16 cellular contexts compared by ENCODE assay signal in genomic region chr12:54591001-54591591, GRCh38. TPM values are rescaled to one million over a fixed set of nuclear protein-coding genes. Genes with fewer than 3 reads are reported as not detected.
DNase-seq lines count a peak whose midpoint lies in the region; ATAC-seq and TF ChIP-seq lines count a peak whose summit lies in the region.
"Had no signal": no experiment of that assay in that cellular context is flagged by ENCODE, and none has a peak within 500 bp of the region (broad histone marks: within the 10 kb centered on the region; RNA-seq: fewer than 3 reads in every experiment).

No MANE protein-coding gene starts in this region.

- peak overlapping the region; percentile 78 for H3K4me3 Mint-ChIP-seq in type B pancreatic cell
- H3K4me3 Mint-ChIP-seq: activated T-cell treated with anti-CD3 and anti-CD28 coated beads, Interleukin-2, amount 50 U/mL, for 4 hours; T-helper 1 cell treated with Interleukin-12 subunit alpha and Interleukin-12 subunit beta and Interleukin-4 antibody, amounts not matched to agents 30 μg/mL and 1 μg/mL, for 36 hours had no signal

- H3K27ac Mint-ChIP-seq in type B pancreatic cell = no peak overlapping the region
- H3K27ac Mint-ChIP-seq: T-helper 1 cell treated with Interleukin-12 subunit alpha and Interleukin-12 subunit beta and Interleukin-4 antibody, amounts not matched to agents 30 μg/mL and 1 μg/mL, for 36 hours had no signal

- intact Hi-C loops in Right ventricle myocardium inferior (cut with DNase I) (no loop called here), cardiac septum (cut with DNase I) (no loop called here)

- peaks cover 33% of the 10 kb centered on the region for H3K4me1 Mint-ChIP-seq in type B pancreatic cell (ENCODE audit: unreplicated experiment)

- H3K27me3 Mint-ChIP-seq in type B pancreatic cell = peaks cover 52% of the 10 kb centered on the region

- H3K4me3 ChIP-seq in fibroblast of the aortic adventitia (ENCODE audit: low read depth, low read length) = no peak overlapping the region
- H3K4me3 ChIP-seq: adrenal gland, testis had no signal

- no peak for TF ChIP-seq CTCF in fibroblast of the aortic adventitia (IDR thresholded peaks at IDR 0.05; ENCODE audit: insufficient read depth, low read length)
- no peak for TF ChIP-seq CTCF in type B pancreatic cell (conservative IDR thresholded peaks at IDR 0.05)

- peak; percentile 70 for ATAC-seq in Right ventricle myocardium inferior
- no peak for ATAC-seq in GM19023 (IDR thresholded peaks at IDR 0.05; ENCODE audit: unreplicated experiment)
- ATAC-seq: activated T-cell treated with anti-CD3 and anti-CD28 coated beads, Interleukin-2, amount 50 U/mL, for 4 hours; naive thymus-derived CD4-positive, alpha-beta T cell had no signal

- no peak for DNase-seq in Right ventricle myocardium inferior (ENCODE audit: missing footprints)
- no peak for DNase-seq in cardiac septum (ENCODE audit: low spot score)
- peak; percentile 18 for DNase-seq in fibroblast of the aortic adventitia (ENCODE audit: low read depth)
- DNase-seq in myocyte (ENCODE audit: low read depth) = peak; percentile 85
- DNase-seq in type B pancreatic cell (ENCODE audit: extremely low spot score, unreplicated experiment) = no peak
- no peak for DNase-seq in NCI-H1694 (lab: John Stamatoyannopoulos, UW)
- no peak for DNase-seq in cerebellar nuclear complex (lab: John Stamatoyannopoulos, UW)
- DNase-seq: activated CD4-positive, alpha-beta T cell treated with anti-CD3 and anti-CD28 coated beads for 1 hour; activated T-cell treated with anti-CD3 and anti-CD28 coated beads, Interleukin-2, amount 50 U/mL, for 4 hours; adrenal gland; Caco-2; dermis blood vessel endothelial cell; naive thymus-derived CD4-positive, alpha-beta T cell; testis had no signal

- H3K9me3 Mint-ChIP-seq in type B pancreatic cell = no peaks in the 10 kb centered on the region
- H3K9me3 Mint-ChIP-seq: activated T-cell treated with anti-CD3 and anti-CD28 coated beads, Interleukin-2, amount 50 U/mL, for 4 hours; T-helper 1 cell treated with Interleukin-12 subunit alpha and Interleukin-12 subunit beta and Interleukin-4 antibody, amounts not matched to agents 30 μg/mL and 1 μg/mL, for 36 hours had no signal

- H3K36me3 Mint-ChIP-seq in type B pancreatic cell = no peaks in the 10 kb centered on the region
- H3K36me3 Mint-ChIP-seq: naive thymus-derived CD4-positive, alpha-beta T cell had no signal

RNA-seq across cellular contexts. Expression of gene PPP1R1A, which starts 2.6 kb away (rescaled TPM):
- total RNA-seq in Right ventricle myocardium inferior (239 TPM), cardiac septum (37.9 TPM), fibroblast of the aortic adventitia (ENCODE audit: low replicate concordance) (not detected in 2 replicates), myocyte (0.21 and 0.83 TPM in 2 replicates), type B pancreatic cell (ENCODE audit: low replicate concordance) (24.9 and 43.3 TPM in 2 replicates)
- polyA plus RNA-seq in myocyte (2012) = 0.20 TPM
- total RNA-seq: activated T-cell treated with anti-CD3 and anti-CD28 coated beads, Interleukin-2, amount 50 U/mL, for 4 hours; naive thymus-derived CD4-positive, alpha-beta T cell had no signal
- polyA plus RNA-seq: naive thymus-derived CD4-positive, alpha-beta T cell had no signal

RNA-seq across cellular contexts. Expression of gene PDE1B, which starts 41.7 kb away (rescaled TPM):
- 2.7 TPM for total RNA-seq in Right ventricle myocardium inferior
- total RNA-seq in cardiac septum = 2.4 TPM
- 2.0 TPM in 1 of 2 replicates, not detected in the other for total RNA-seq in fibroblast of the aortic adventitia (ENCODE audit: low replicate concordance)
- 0.03 TPM in 1 of 2 replicates, not detected in the other for total RNA-seq in myocyte
- polyA plus RNA-seq in myocyte (2012) = not detected
- total RNA-seq in type B pancreatic cell (ENCODE audit: low replicate concordance) = 0.10 and 3.6 TPM in 2 replicates
- total RNA-seq: Caco-2, dermis blood vessel endothelial cell had no signal

RNA-seq across cellular contexts. Expression of gene LACRT, which starts 43.6 kb away (rescaled TPM):
- total RNA-seq in Right ventricle myocardium inferior (not detected), cardiac septum (not detected), fibroblast of the aortic adventitia (ENCODE audit: low replicate concordance) (not detected in 2 replicates), myocyte (not detected in 2 replicates), type B pancreatic cell (ENCODE audit: low replicate concordance) (not detected in 2 replicates)
- polyA plus RNA-seq in myocyte (2012) = not detected
- total RNA-seq: activated T-cell treated with anti-CD3 and anti-CD28 coated beads, Interleukin-2, amount 50 U/mL, for 4 hours; adrenal gland; Caco-2; dermis blood vessel endothelial cell; naive thymus-derived CD4-positive, alpha-beta T cell; testis had no signal
- polyA plus RNA-seq: adrenal gland; naive thymus-derived CD4-positive, alpha-beta T cell had no signal

RNA-seq across cellular contexts. Expression of gene DCD, which starts 57.1 kb away (rescaled TPM):
- not detected for total RNA-seq in Right ventricle myocardium inferior
- not detected for total RNA-seq in cardiac septum
- not detected in 2 replicates for total RNA-seq in fibroblast of the aortic adventitia (ENCODE audit: low replicate concordance)
- not detected in 2 replicates for total RNA-seq in myocyte
- polyA plus RNA-seq in myocyte (2012) = not detected
- not detected in 2 replicates for total RNA-seq in type B pancreatic cell (ENCODE audit: low replicate concordance)
- total RNA-seq: activated T-cell treated with anti-CD3 and anti-CD28 coated beads, Interleukin-2, amount 50 U/mL, for 4 hours; adrenal gland; Caco-2; dermis blood vessel endothelial cell; naive thymus-derived CD4-positive, alpha-beta T cell; testis had no signal
- polyA plus RNA-seq: adrenal gland; naive thymus-derived CD4-positive, alpha-beta T cell had no signal

Comparison
In these comparisons a context has a peak if more than half of its experiments do, and no peak if none do; other contexts are left out.
1. DNase-seq: peak in fibroblast of the aortic adventitia (single experiment) and myocyte (single experiment); none in Right ventricle myocardium inferior (single experiment), cardiac septum (single experiment), type B pancreatic cell (single experiment), NCI-H1694 (single experiment) and cerebellar nuclear complex (0 of 2).
2. RNA of gene PPP1R1A, which starts 2.6 kb away (total RNA-seq): 239 TPM in Right ventricle myocardium inferior (single experiment), 37.9 TPM in cardiac septum (single experiment) and 24.9 to 43.3 TPM in type B pancreatic cell; 0.21 to 0.83 TPM in myocyte and not detected in fibroblast of the aortic adventitia; every median in the first group is over 10 times any median in the second.